ENCODE assay signal across 8 cellular contexts in genomic region chr17:82037889-82038195, GRCh38. TPM values are rescaled to one million over a fixed set of nuclear protein-coding genes. Genes with fewer than 3 reads are reported as not detected.
DNase-seq lines count a peak whose midpoint lies in the region; ATAC-seq and TF ChIP-seq lines count a peak whose summit lies in the region.

No MANE protein-coding gene starts in this region.

- peaks cover 13% of the 10 kb centered on the region; the same call in 1 of the 2 replicates for H3K4me1 ChIP-seq in HUES48 (ENCODE audit: control insufficient read depth, insufficient read depth, low read length)
- peaks cover 13% of the 10 kb centered on the region for H3K4me1 ChIP-seq in mammary epithelial cell (ENCODE audit: insufficient read depth, low read length)
- peaks cover 8 to 17% of the 10 kb centered on the region in 2 donors for H3K4me1 ChIP-seq in muscle layer of duodenum (ENCODE audit: control insufficient read depth in 1 of 2, insufficient read depth in 2 of 2, low read length in 2 of 2)

- peaks cover 6% of the 10 kb centered on the region for H3K79me2 ChIP-seq in mammary epithelial cell (ENCODE audit: insufficient read depth, low read length)

- peak overlapping the region; percentile 98 for H3K4me2 ChIP-seq in mammary epithelial cell (ENCODE audit: insufficient read depth, low read depth, low read length)

- dilution Hi-C loops in mammary epithelial cell (cut with HindIII; ENCODE audit: low sequenced_read_pairs), result loop anchor here (5.0 to 10.0 kb wide), 4 partner anchors 63 to 297 kb away; partner anchors contain the start of genes ASPSCR1, CSNK1D and SECTM1

- WGBS in mammary epithelial cell (ENCODE audit: low coverage, missing lambda C conversion rate), result 0% methylated on average over 7 of the region's 10 CpGs

- H2AFZ ChIP-seq in mammary epithelial cell (ENCODE audit: low read depth, low read length), result peak overlapping the region; percentile 91

- no TSS peak for BruUV-seq in mammary epithelial cell (replicated peaks; lab: Mats Ljungman, UMichigan)

- intact Hi-C loops in mammary epithelial cell (cut with micrococcal nuclease), result loop anchor here (2.0 kb wide), 1 partner anchor 61 kb away; the partner anchor contains the start of gene FASN

- H3K36me3 ChIP-seq in HUES48 (ENCODE audit: control insufficient read depth, insufficient read depth, low read length) (peaks cover 9% of the 10 kb centered on the region), mammary epithelial cell (ENCODE audit: insufficient read depth, low read length) (peaks cover 3% of the 10 kb centered on the region), muscle layer of duodenum (ENCODE audit: control insufficient read depth in 1 of 2, insufficient read depth in 2 of 2, low read length in 2 of 2) (no peaks in the 10 kb centered on the region)

- peak overlapping the region; percentile 97 for H3K27ac ChIP-seq in 22Rv1
- H3K27ac ChIP-seq in HUES48 (ENCODE audit: low read depth, low read length), result no peak overlapping the region
- no peak overlapping the region for H3K27ac ChIP-seq in mammary epithelial cell (ENCODE audit: insufficient read depth, low read depth, low read length)
- no peak overlapping the region for H3K27ac ChIP-seq in muscle layer of duodenum (ENCODE audit: low read length)

- ATAC-seq in HG02852 (IDR thresholded peaks at IDR 0.05; ENCODE audit: unreplicated experiment), result no peak
- no peak for ATAC-seq in GM21528 (IDR thresholded peaks at IDR 0.05; ENCODE audit: low FRiP score, unreplicated experiment)
- ATAC-seq in HG03469 (IDR thresholded peaks at IDR 0.05; ENCODE audit: unreplicated experiment), result no peak

- TF ChIP-seq CTCF in 22Rv1 (IDR thresholded peaks at IDR 0.05) (no peak), mammary epithelial cell (conservative IDR thresholded peaks at IDR 0.05 in 1 of 2, IDR thresholded peaks at IDR 0.05 in 1 of 2; ENCODE audit: extremely low read depth in 1 of 2, insufficient read depth in 1 of 2, low read depth in 1 of 2, low read length in 2 of 2) (no peak)

- H3K9me3 ChIP-seq in HUES48 (ENCODE audit: control insufficient read depth, insufficient read depth, low read length) (no peaks in the 10 kb centered on the region), mammary epithelial cell (replicated peaks; ENCODE audit: insufficient read depth, low read length) (no peaks in the 10 kb centered on the region), muscle layer of duodenum (ENCODE audit: control insufficient read depth in 1 of 2, low read length in 2 of 2) (no peaks in the 10 kb centered on the region)

- DNase-seq in mammary epithelial cell (no peak), cerebellum (ENCODE audit: low spot score) (no peak)

- H3K9ac ChIP-seq in HUES48 (ENCODE audit: low read depth, low read length), result no peak overlapping the region
- H3K9ac ChIP-seq in mammary epithelial cell (ENCODE audit: insufficient read depth, low read length), result no peak overlapping the region

- H3K27me3 ChIP-seq in HUES48 (ENCODE audit: control insufficient read depth, insufficient read depth, low read length) (no peaks in the 10 kb centered on the region), mammary epithelial cell (ENCODE audit: insufficient read depth, low read length) (no peaks in the 10 kb centered on the region), muscle layer of duodenum (ENCODE audit: low read depth, low read length) (no peaks in the 10 kb centered on the region)

- no peaks in the 10 kb centered on the region for H4K20me1 ChIP-seq in mammary epithelial cell (ENCODE audit: insufficient read depth, low read length)

- CTCF ChIA-PET in mammary epithelial cell (lab: Charles Lee; ENCODE audit: low non-redundant PET), result interaction anchor here (0.6 to 0.7 kb wide), 6 partner anchors 15 to 1007 kb away, joined by 3 to 12 read pairs (median 4); partner anchors contain the start of genes CENPX, FASN and LRRC45

- in situ Hi-C loops in mammary epithelial cell (cut with MboI; ENCODE audit: low sequenced_read_pairs in 2 of 2), result loop anchor here (25.0 kb wide), 2 partner anchors 124 to 524 kb away; no protein-coding TSS in a partner anchor

- H3K4me3 ChIP-seq in HUES48 (ENCODE audit: low read depth, low read length) (peak overlapping the region; percentile 52), mammary epithelial cell (replicated peaks in 1 of 3; ENCODE audit: insufficient read depth in 1 of 3, low read depth in 2 of 3, low read length in 3 of 3) (peak overlapping the region; percentile 37 to 73 (median 68)), muscle layer of duodenum (ENCODE audit: low read depth in 1 of 2, low read length in 2 of 2) (peak overlapping the region; percentile 59 to 73)

RNA-seq across cellular contexts. Expression of gene DCXR, which starts 0.3 kb away (rescaled TPM):
- total RNA-seq in mammary epithelial cell, result 10 to 100 TPM; 27.7 to 68.9 TPM
- polyA plus RNA-seq in mammary epithelial cell, result 79.0 TPM
- 52.5 TPM for polyA minus RNA-seq in mammary epithelial cell
- total RNA-seq in cerebellum, result 21.8 TPM

RNA-seq across cellular contexts. Expression of gene RAC3, which starts 6.4 kb away (rescaled TPM):
- total RNA-seq in mammary epithelial cell (1 to 10 TPM; 6.7 to 8.0 TPM), cerebellum (37.7 TPM)
- 18.4 TPM for polyA plus RNA-seq in mammary epithelial cell
- polyA minus RNA-seq in mammary epithelial cell, result 12.0 TPM

RNA-seq across cellular contexts. Expression of gene RFNG, which starts 13.8 kb away (rescaled TPM):
- total RNA-seq in mammary epithelial cell, result 10 to 100 TPM; 37.7 to 38.2 TPM
- polyA plus RNA-seq in mammary epithelial cell, result 13.6 TPM
- 21.2 TPM for polyA minus RNA-seq in mammary epithelial cell
- total RNA-seq in cerebellum, result 17.2 TPM

RNA-seq across cellular contexts. Expression of gene GPS1, which starts 13.9 kb away (rescaled TPM):
- 10 to 100 TPM; 84.2 to 98.2 TPM for total RNA-seq in mammary epithelial cell
- 103 TPM for polyA plus RNA-seq in mammary epithelial cell
- 65.6 TPM for polyA minus RNA-seq in mammary epithelial cell
- total RNA-seq in cerebellum, result 52.9 TPM

RNA-seq across cellular contexts. Expression of gene LRRC45, which starts 14.7 kb away (rescaled TPM):
- total RNA-seq in mammary epithelial cell (10 to 100 TPM in 1 of 2 donors, 1 to 10 TPM in 1; 4.5 to 10.9 TPM), cerebellum (12.9 TPM)
- polyA plus RNA-seq in mammary epithelial cell, result 6.8 TPM
- polyA minus RNA-seq in mammary epithelial cell, result 4.7 TPM
